In the genomic region with DNA sequence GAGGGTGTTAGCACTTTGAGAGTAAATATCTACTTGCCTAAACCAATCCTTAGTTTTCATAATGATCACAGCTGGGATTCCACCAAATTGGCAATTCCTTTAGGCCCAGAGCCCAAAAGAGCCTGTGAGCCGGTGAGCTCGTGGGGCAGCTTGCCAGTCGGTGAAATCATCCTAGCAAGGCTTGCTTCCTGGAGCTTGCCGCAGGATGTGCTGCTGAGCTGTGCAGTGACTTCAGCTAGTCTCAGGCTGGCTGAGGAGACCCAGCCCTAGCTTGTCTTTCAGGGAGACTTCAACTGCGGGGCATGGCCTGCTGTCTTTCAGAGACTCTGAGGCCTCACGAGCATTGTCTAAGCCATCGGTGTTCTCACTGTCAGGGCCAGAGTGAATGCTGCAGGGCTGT, we compare ENCODE assay signal across 9 cellular contexts.
DNase-seq lines count a peak whose midpoint lies in the region; ATAC-seq and TF ChIP-seq lines count a peak whose summit lies in the region.
"Had no signal": no experiment of that assay in that cellular context is flagged by ENCODE, and none has a peak within 500 bp of the region (broad histone marks: within the 10 kb centered on the region; RNA-seq: fewer than 3 reads in every experiment).

No MANE protein-coding gene starts in this region.

- DNase-seq in Daoy (ENCODE audit: low read depth) (peak; percentile 55), posterior vena cava (ENCODE audit: low spot score) (peak; percentile 96), DMS153 (lab: John Stamatoyannopoulos, UW) (no peak), Calu3 (no peak), foreskin melanocyte (no peak), GM13976 (ENCODE audit: low spot score) (no peak)
- peak; percentile 26 for DNase-seq in activated CD4-positive, alpha-beta memory T cell treated with anti-CD3 and anti-CD28 coated beads, Interleukin-2, amount 10 ng/mL, durations not matched to agents 7 days and 5 days

- no peak overlapping the region for H3K4me3 ChIP-seq in gastroesophageal sphincter

- in situ Hi-C loops in GM13976 (cut with MboI; ENCODE audit: low sequenced_read_pairs, unreplicated experiment): no loop called here

- peaks cover 50% of the 10 kb centered on the region for H3K4me1 Mint-ChIP-seq in activated CD4-positive, alpha-beta memory T cell treated with anti-CD3 and anti-CD28 coated beads, Interleukin-2, amount 10 ng/mL, durations not matched to agents 7 days and 5 days
- no peaks in the 10 kb centered on the region for H3K4me1 Mint-ChIP-seq in Calu3 (ENCODE audit: low read depth, unreplicated experiment)

- CTCF ChIA-PET in activated CD4-positive, alpha-beta memory T cell treated with anti-CD3 and anti-CD28 coated beads, Interleukin-2, amount 10 ng/mL, durations not matched to agents 7 days and 5 days (lab: Charles Lee): interaction anchor here (1.0 to 1.9 kb wide), 2 partner anchors 48 to 67 kb away, joined by 3 to 9 read pairs; no protein-coding TSS in a partner anchor
- CTCF ChIA-PET in Calu3 (lab: Charles Lee): no interaction called here

- peaks cover 0 to 21% of the 10 kb centered on the region in 2 donors for H3K36me3 ChIP-seq in gastroesophageal sphincter

- peaks cover 4% of the 10 kb centered on the region for H3K9me3 Mint-ChIP-seq in activated CD4-positive, alpha-beta memory T cell treated with anti-CD3 and anti-CD28 coated beads, Interleukin-2, amount 10 ng/mL, durations not matched to agents 7 days and 5 days
- no peaks in the 10 kb centered on the region for H3K9me3 Mint-ChIP-seq in Calu3 (ENCODE audit: low read depth, unreplicated experiment)
- H3K9me3 Mint-ChIP-seq: central memory CD8-positive, alpha-beta T cell had no signal

- no peaks in the 10 kb centered on the region for H3K9me3 ChIP-seq in gastroesophageal sphincter

- H3K27me3 ChIP-seq in gastroesophageal sphincter: no peaks in the 10 kb centered on the region

- peaks cover 0 to 42% (median 10%) of the 10 kb centered on the region in 3 donors for H3K4me1 ChIP-seq in gastroesophageal sphincter

- peaks cover 59% of the 10 kb centered on the region for H3K36me3 Mint-ChIP-seq in activated CD4-positive, alpha-beta memory T cell treated with anti-CD3 and anti-CD28 coated beads, Interleukin-2, amount 10 ng/mL, durations not matched to agents 7 days and 5 days (ENCODE audit: low read depth)
- peaks cover 14% of the 10 kb centered on the region for H3K36me3 Mint-ChIP-seq in Calu3 (ENCODE audit: insufficient read depth, unreplicated experiment)

- H3K27me3 Mint-ChIP-seq in activated CD4-positive, alpha-beta memory T cell treated with anti-CD3 and anti-CD28 coated beads, Interleukin-2, amount 10 ng/mL, durations not matched to agents 7 days and 5 days: no peaks in the 10 kb centered on the region
- no peaks in the 10 kb centered on the region for H3K27me3 Mint-ChIP-seq in Calu3 (ENCODE audit: unreplicated experiment)
- H3K27me3 Mint-ChIP-seq: central memory CD8-positive, alpha-beta T cell had no signal

- H3K27ac Mint-ChIP-seq in activated CD4-positive, alpha-beta memory T cell treated with anti-CD3 and anti-CD28 coated beads, Interleukin-2, amount 10 ng/mL, durations not matched to agents 7 days and 5 days: peak overlapping the region; percentile 51
- H3K27ac Mint-ChIP-seq in Calu3 (ENCODE audit: unreplicated experiment): no peak overlapping the region

- no peak for TF ChIP-seq POLR2A in gastroesophageal sphincter (IDR thresholded peaks at IDR 0.05)

- no peak overlapping the region for H3K4me3 Mint-ChIP-seq in activated CD4-positive, alpha-beta memory T cell treated with anti-CD3 and anti-CD28 coated beads, Interleukin-2, amount 10 ng/mL, durations not matched to agents 7 days and 5 days
- no peak overlapping the region for H3K4me3 Mint-ChIP-seq in Calu3 (ENCODE audit: low read depth, unreplicated experiment)
- H3K4me3 Mint-ChIP-seq: central memory CD8-positive, alpha-beta T cell had no signal

- no TSS peak for BruUV-seq in Calu3 (replicated peaks; lab: Mats Ljungman, UMichigan)

- peak in 3 of 4 experiments; percentile 43 to 65 (median 52) for TF ChIP-seq CTCF in gastroesophageal sphincter (IDR thresholded peaks at IDR 0.05)
- no peak for TF ChIP-seq CTCF in Calu3 (IDR thresholded peaks at IDR 0.05; ENCODE audit: unreplicated experiment)
- no peak for TF ChIP-seq CTCF in GM13976 (IDR thresholded peaks at IDR 0.05; ENCODE audit: borderline replicate concordance, control extremely low read depth, extremely low read depth, insufficient read depth, missing control alignments)

- peak; percentile 90 for ATAC-seq in gastroesophageal sphincter

- intact Hi-C loops in posterior vena cava (cut with DNase I) (loop anchor here (5.0 to 10.0 kb wide), 2 partner anchors 67 to 70 kb away; no protein-coding TSS in a partner anchor), Calu3 (cut with micrococcal nuclease; ENCODE audit: unreplicated experiment) (no loop called here)

- POLR2A ChIA-PET in activated CD4-positive, alpha-beta memory T cell treated with anti-CD3 and anti-CD28 coated beads, Interleukin-2, amount 10 ng/mL, durations not matched to agents 7 days and 5 days (lab: Charles Lee): interaction anchor here (4.5 kb wide), 1 partner anchor 49 kb away, joined by 14 read pairs; no protein-coding TSS in a partner anchor

- 30% methylated on average over 2 of the region's 7 CpGs; no CpG with 5 or more reads in 1 of the 2 donors for WGBS in gastroesophageal sphincter (ENCODE audit: low coverage in 1 of 2), 2 donors

- TF ChIP-seq EP300 in gastroesophageal sphincter (IDR thresholded peaks at IDR 0.05): no peak

- peak overlapping the region in 3 of 4 donors; percentile 43 to 74 (median 70) for H3K27ac ChIP-seq in gastroesophageal sphincter

Comparison
In these comparisons a context has a peak if more than half of its experiments do, and no peak if none do; other contexts are left out.
1. DNase-seq: peak in Daoy (single experiment), activated CD4-positive, alpha-beta memory T cell treated with anti-CD3 and anti-CD28 coated beads, Interleukin-2, amount 10 ng/mL, durations not matched to agents 7 days and 5 days (single experiment) and posterior vena cava (single experiment); none in DMS153 (single experiment), Calu3 (single experiment), foreskin melanocyte (single experiment) and GM13976 (single experiment).
2. CTCF ChIP-seq: peak in gastroesophageal sphincter (3 of 4); none in Calu3 (single experiment) and GM13976 (single experiment).